Comparison of ENCODE assay signal across 14 cellular contexts in the genomic region with DNA sequence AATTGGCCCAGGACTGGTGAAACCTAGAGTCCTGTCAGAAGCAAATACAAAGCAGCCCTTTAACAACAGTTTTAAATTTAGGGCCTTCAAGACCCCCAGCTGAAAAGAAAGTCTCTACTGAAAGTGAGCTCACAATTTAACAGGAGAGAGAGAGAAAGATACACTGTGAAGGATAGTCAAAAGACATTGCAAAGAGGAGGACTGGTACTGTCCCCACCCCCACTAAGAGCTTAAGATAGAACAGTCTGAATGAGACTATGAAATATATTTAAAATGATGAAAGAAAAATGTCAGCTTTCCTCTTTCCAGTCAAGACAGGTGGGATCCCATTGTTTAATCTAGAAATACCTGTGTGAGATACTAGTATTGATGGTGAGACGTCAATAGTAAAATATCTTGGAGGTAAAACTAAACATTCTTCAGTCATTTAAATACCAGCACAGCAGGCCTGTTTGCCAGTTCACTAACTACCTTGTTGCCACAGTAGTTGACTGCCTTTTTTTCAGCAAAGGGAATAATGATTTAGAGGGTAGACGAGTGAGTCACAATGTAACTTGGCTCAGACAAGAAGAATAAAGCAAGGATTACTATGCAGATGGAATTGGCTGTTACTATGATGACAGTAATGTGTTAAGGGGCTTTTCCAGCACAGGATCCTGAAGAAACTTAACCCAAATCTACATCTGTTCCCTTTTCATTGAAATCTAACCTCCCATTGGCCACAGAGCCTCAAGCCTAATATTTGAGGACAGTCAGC. TPM values are rescaled to one million over a fixed set of nuclear protein-coding genes. Genes with fewer than 3 reads are reported as not detected.
A peak's percentile ranks its signal among the peaks of the same experiment; 100 is the strongest.
DNase-seq lines count a peak whose midpoint lies in the region; ATAC-seq, FAIRE-seq and TF ChIP-seq lines count a peak whose summit lies in the region.
"Had no signal": no experiment of that assay in that cellular context is flagged by ENCODE, and none has a peak within 500 bp of the region (broad histone marks: within the 10 kb centered on the region; RNA-seq: fewer than 3 reads in every experiment).

No MANE protein-coding gene starts in this region.

- TF ChIP-seq CTCF in bronchial epithelial cell (IDR thresholded peaks at IDR 0.05; ENCODE audit: insufficient read depth, low read length, severe bottlenecking) (no peak), endothelial cell (IDR thresholded peaks at IDR 0.05; ENCODE audit: unreplicated experiment) (no peak)

- DNase-seq in AG08395 (ENCODE audit: low spot score) (peak; percentile 34), bronchial epithelial cell (ENCODE audit: low read depth) (peak; percentile 56), iPS-NIHi7 (ENCODE audit: extremely low spot score) (peak; percentile 55), KG1 (lab: John Stamatoyannopoulos, UW) (no peak), endothelial cell (ENCODE audit: low spot score) (no peak)
- no peak for DNase-seq in activated CD4-positive, alpha-beta T cell treated with anti-CD3 and anti-CD28 coated beads, Interleukin-2, amount 50 U/mL, for 1 hour
- DNase-seq: activated naive CD4-positive, alpha-beta T cell treated with anti-CD3 and anti-CD28 coated beads, Interleukin-2, amount 50 U/mL, for 16 hours; BE2C; GDM1; NCI-H2029 treated with DMSO at 0.1 percent for 48 hours; small intestine had no signal

- H3K27me3 Mint-ChIP-seq in endothelial cell (ENCODE audit: unreplicated experiment), result peaks cover 1% of the 10 kb centered on the region
- H3K27me3 Mint-ChIP-seq: type B pancreatic cell had no signal

- FAIRE-seq in bronchial epithelial cell (lab: Jason Lieb, UNC), result no peak
- FAIRE-seq: small intestine had no signal

- H3K27ac ChIP-seq in HUES6 (ENCODE audit: low read depth, low read length), result peak overlapping the region; percentile 41

- H3K9me3 Mint-ChIP-seq in endothelial cell (ENCODE audit: unreplicated experiment), result no peaks in the 10 kb centered on the region
- H3K9me3 Mint-ChIP-seq: type B pancreatic cell had no signal

- no peak for ATAC-seq in GM18520 (IDR thresholded peaks at IDR 0.05; ENCODE audit: unreplicated experiment)

- no peak overlapping the region for H3K4me3 ChIP-seq in HUES6 (ENCODE audit: low read depth, low read length)
- no peak overlapping the region for H3K4me3 ChIP-seq in bronchial epithelial cell (ENCODE audit: low read depth, low read length)

- H3K27me3 ChIP-seq in HUES6 (ENCODE audit: control insufficient read depth, insufficient read depth, low read length), result no peaks in the 10 kb centered on the region
- no peaks in the 10 kb centered on the region for H3K27me3 ChIP-seq in bronchial epithelial cell (ENCODE audit: control insufficient read depth, insufficient read depth, low read length)
- H3K27me3 ChIP-seq: BE2C had no signal

- H3K36me3 Mint-ChIP-seq in endothelial cell (ENCODE audit: low read depth, unreplicated experiment), result peaks cover 21% of the 10 kb centered on the region

- peaks cover 62% of the 10 kb centered on the region for H3K36me3 ChIP-seq in HUES6 (ENCODE audit: control insufficient read depth, insufficient read depth, low read length)
- H3K36me3 ChIP-seq in bronchial epithelial cell (ENCODE audit: control insufficient read depth, insufficient read depth, low read length), result peaks cover 8% of the 10 kb centered on the region

- peaks cover 3% of the 10 kb centered on the region for H3K4me1 Mint-ChIP-seq in endothelial cell (ENCODE audit: unreplicated experiment)

- peaks cover 20% of the 10 kb centered on the region for H3K4me1 ChIP-seq in HUES6 (ENCODE audit: control insufficient read depth, insufficient read depth, low read length)
- H3K4me1 ChIP-seq: BE2C had no signal

- no peak overlapping the region for H3K4me3 Mint-ChIP-seq in endothelial cell (ENCODE audit: unreplicated experiment)
- H3K4me3 Mint-ChIP-seq: type B pancreatic cell had no signal

- no peaks in the 10 kb centered on the region for H3K9me3 ChIP-seq in HUES6 (ENCODE audit: control insufficient read depth, insufficient read depth, low read depth, low read length)
- H3K9me3 ChIP-seq: BE2C had no signal

- no peak overlapping the region for H3K27ac Mint-ChIP-seq in endothelial cell (ENCODE audit: unreplicated experiment)
- H3K27ac Mint-ChIP-seq: type B pancreatic cell had no signal

- no peak overlapping the region for H3K9ac ChIP-seq in HUES6 (ENCODE audit: low read length)

RNA-seq across cellular contexts. Expression of a gene that starts 47.2 kb away (rescaled TPM):
- total RNA-seq in bronchial epithelial cell, result 0.51 and 0.53 TPM in 2 replicates
- 1.7 TPM for total RNA-seq in endothelial cell (ENCODE audit: unreplicated experiment)

Comparison
In these comparisons a context has a peak if more than half of its experiments do, and no peak if none do; other contexts are left out.
1. DNase-seq: peak in AG08395 (single experiment), bronchial epithelial cell (single experiment) and iPS-NIHi7 (single experiment); none in KG1 (single experiment), activated CD4-positive, alpha-beta T cell treated with anti-CD3 and anti-CD28 coated beads, Interleukin-2, amount 50 U/mL, for 1 hour (single experiment) and endothelial cell (single experiment).